1 cellular context compared by ENCODE assay signal in genomic region chr1:17248781-17249180, GRCh38.
TF ChIP-seq lines count a peak whose summit lies in the region.

TSS of gene PADI3 (plus strand) at chr1:17249098. CDS start at chr1:17249138, 40 bp downstream.

TF ChIP-seq in SK-N-SH treated with all-trans-retinoic acid at 6 μM for 48 hours, 23 proteins besides CTCF, POLR2A, EP300 and RAD21 (continued from another document):
- TF ChIP-seq OSR1 (CRISPR knock-in tag; IDR thresholded peaks at IDR 0.05) (no peak), ISL1 (CRISPR knock-in tag; IDR thresholded peaks at IDR 0.05) (no peak), ZC3H10 (CRISPR knock-in tag; IDR thresholded peaks at IDR 0.05) (no peak), RARB (CRISPR knock-in tag; IDR thresholded peaks at IDR 0.05) (no peak), CSDC2 (CRISPR knock-in tag; IDR thresholded peaks at IDR 0.05) (no peak), ZNF8 (CRISPR knock-in tag; IDR thresholded peaks at IDR 0.05) (no peak), ZNF70 (CRISPR knock-in tag; IDR thresholded peaks at IDR 0.05) (no peak), TCF4 (CRISPR knock-in tag; IDR thresholded peaks at IDR 0.05; ENCODE audit: borderline replicate concordance) (no peak)
